ENCODE assay signal across 1 cellular context in genomic region chr1:8663915-8664331, GRCh38.
TF ChIP-seq lines count a peak whose summit lies in the region.

No MANE protein-coding gene starts in this region.

TF ChIP-seq in HepG2, 621 proteins besides CTCF, POLR2A, EP300 and RAD21 (continued from another document and continues in another):
- TF ChIP-seq, protein P1, sequence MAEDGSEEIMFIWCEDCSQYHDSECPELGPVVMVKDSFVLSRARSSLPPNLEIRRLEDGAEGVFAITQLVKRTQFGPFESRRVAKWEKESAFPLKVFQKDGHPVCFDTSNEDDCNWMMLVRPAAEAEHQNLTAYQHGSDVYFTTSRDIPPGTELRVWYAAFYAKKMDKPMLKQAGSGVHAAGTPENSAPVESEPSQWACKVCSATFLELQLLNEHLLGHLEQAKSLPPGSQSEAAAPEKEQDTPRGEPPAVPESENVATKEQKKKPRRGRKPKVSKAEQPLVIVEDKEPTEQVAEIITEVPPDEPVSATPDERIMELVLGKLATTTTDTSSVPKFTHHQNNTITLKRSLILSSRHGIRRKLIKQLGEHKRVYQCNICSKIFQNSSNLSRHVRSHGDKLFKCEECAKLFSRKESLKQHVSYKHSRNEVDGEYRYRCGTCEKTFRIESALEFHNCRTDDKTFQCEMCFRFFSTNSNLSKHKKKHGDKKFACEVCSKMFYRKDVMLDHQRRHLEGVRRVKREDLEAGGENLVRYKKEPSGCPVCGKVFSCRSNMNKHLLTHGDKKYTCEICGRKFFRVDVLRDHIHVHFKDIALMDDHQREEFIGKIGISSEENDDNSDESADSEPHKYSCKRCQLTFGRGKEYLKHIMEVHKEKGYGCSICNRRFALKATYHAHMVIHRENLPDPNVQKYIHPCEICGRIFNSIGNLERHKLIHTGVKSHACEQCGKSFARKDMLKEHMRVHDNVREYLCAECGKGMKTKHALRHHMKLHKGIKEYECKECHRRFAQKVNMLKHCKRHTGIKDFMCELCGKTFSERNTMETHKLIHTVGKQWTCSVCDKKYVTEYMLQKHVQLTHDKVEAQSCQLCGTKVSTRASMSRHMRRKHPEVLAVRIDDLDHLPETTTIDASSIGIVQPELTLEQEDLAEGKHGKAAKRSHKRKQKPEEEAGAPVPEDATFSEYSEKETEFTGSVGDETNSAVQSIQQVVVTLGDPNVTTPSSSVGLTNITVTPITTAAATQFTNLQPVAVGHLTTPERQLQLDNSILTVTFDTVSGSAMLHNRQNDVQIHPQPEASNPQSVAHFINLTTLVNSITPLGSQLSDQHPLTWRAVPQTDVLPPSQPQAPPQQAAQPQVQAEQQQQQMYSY (CRISPR knock-in tag; IDR thresholded peaks at IDR 0.05): peak; percentile 32; the same call in 1 of the 2 replicates
- 0 out of 2 replicates have a peak, but pooled peaks have one; percentile 18 for TF ChIP-seq RXRB (CRISPR knock-in tag; IDR thresholded peaks at IDR 0.05; ENCODE audit: borderline replicate concordance)
- TF ChIP-seq ERF (CRISPR knock-in tag; IDR thresholded peaks at IDR 0.05): peak; percentile 40; the same call in 1 of the 2 replicates
- no peak for TF ChIP-seq HNF1A (IDR thresholded peaks at IDR 0.05; ENCODE audit: low read depth)
- 0 out of 2 replicates have a peak, but pooled peaks have one; percentile 21 for TF ChIP-seq HNF1A (CRISPR knock-in tag; IDR thresholded peaks at IDR 0.05; ENCODE audit: borderline replicate concordance)
- TF ChIP-seq ZNF770 (CRISPR knock-in tag; IDR thresholded peaks at IDR 0.05): 0 out of 2 replicates have a peak, but pooled peaks have one; percentile 38
- peak; percentile 46; the same call in 1 of the 2 replicates for TF ChIP-seq PHF21A (CRISPR knock-in tag; IDR thresholded peaks at IDR 0.05)
- TF ChIP-seq ZNF644 (CRISPR knock-in tag; IDR thresholded peaks at IDR 0.05; ENCODE audit: low read depth): peak; percentile 92
- TF ChIP-seq FOSL2 (CRISPR knock-in tag; IDR thresholded peaks at IDR 0.05): peak; percentile 48; the same call in 1 of the 2 replicates
- no peak; the same call in 1 of the 2 replicates for TF ChIP-seq FOXC1 (CRISPR knock-in tag; IDR thresholded peaks at IDR 0.05; ENCODE audit: borderline replicate concordance)
- TF ChIP-seq BCL6 (CRISPR knock-in tag; IDR thresholded peaks at IDR 0.05): 0 out of 2 replicates have a peak, but pooled peaks have one; percentile 53
- peak; percentile 18; the same call in 1 of the 2 replicates for TF ChIP-seq ZFY (CRISPR knock-in tag; IDR thresholded peaks at IDR 0.05)
- peak; percentile 85; the same call in 1 of the 2 replicates for TF ChIP-seq DPF2 (CRISPR knock-in tag; IDR thresholded peaks at IDR 0.05; ENCODE audit: borderline replicate concordance, low read depth)
- TF ChIP-seq TARDBP (CRISPR knock-in tag; IDR thresholded peaks at IDR 0.05): peak; percentile 20; the same call in 1 of the 2 replicates
- TF ChIP-seq HOXA3 (CRISPR knock-in tag; IDR thresholded peaks at IDR 0.05): peak; percentile 66; the same call in 1 of the 2 replicates
- TF ChIP-seq ZNF337 (CRISPR knock-in tag; IDR thresholded peaks at IDR 0.05; ENCODE audit: borderline replicate concordance, low read depth): no peak
- TF ChIP-seq SP5 (CRISPR knock-in tag; IDR thresholded peaks at IDR 0.05; ENCODE audit: borderline replicate concordance, low read depth): peak; percentile 38; the same call in 1 of the 2 replicates
- TF ChIP-seq ZNF331 (CRISPR knock-in tag; IDR thresholded peaks at IDR 0.05): peak; percentile 64; the same call in 1 of the 2 replicates
- no peak for TF ChIP-seq ZNF33B (CRISPR knock-in tag; IDR thresholded peaks at IDR 0.05)
- no peak; the same call in 1 of the 2 replicates for TF ChIP-seq ZNF230 (CRISPR knock-in tag; IDR thresholded peaks at IDR 0.05)
- no peak for TF ChIP-seq ATF7 (IDR thresholded peaks at IDR 0.05)
- TF ChIP-seq ATF7 (CRISPR knock-in tag; IDR thresholded peaks at IDR 0.05): peak; percentile 62; the same call in 1 of the 2 replicates
- peak; percentile 54; the same call in 1 of the 2 replicates for TF ChIP-seq TRIM24 (CRISPR knock-in tag; IDR thresholded peaks at IDR 0.05)
- TF ChIP-seq POGZ (CRISPR knock-in tag; IDR thresholded peaks at IDR 0.05): peak; percentile 90
- TF ChIP-seq ZNF629 (CRISPR knock-in tag; conservative IDR thresholded peaks at IDR 0.05): 0 out of 2 replicates have a peak, but pooled peaks have one; percentile 68
- TF ChIP-seq ZNF782 (CRISPR knock-in tag; IDR thresholded peaks at IDR 0.05; ENCODE audit: borderline replicate concordance): no peak
- TF ChIP-seq, protein P2, sequence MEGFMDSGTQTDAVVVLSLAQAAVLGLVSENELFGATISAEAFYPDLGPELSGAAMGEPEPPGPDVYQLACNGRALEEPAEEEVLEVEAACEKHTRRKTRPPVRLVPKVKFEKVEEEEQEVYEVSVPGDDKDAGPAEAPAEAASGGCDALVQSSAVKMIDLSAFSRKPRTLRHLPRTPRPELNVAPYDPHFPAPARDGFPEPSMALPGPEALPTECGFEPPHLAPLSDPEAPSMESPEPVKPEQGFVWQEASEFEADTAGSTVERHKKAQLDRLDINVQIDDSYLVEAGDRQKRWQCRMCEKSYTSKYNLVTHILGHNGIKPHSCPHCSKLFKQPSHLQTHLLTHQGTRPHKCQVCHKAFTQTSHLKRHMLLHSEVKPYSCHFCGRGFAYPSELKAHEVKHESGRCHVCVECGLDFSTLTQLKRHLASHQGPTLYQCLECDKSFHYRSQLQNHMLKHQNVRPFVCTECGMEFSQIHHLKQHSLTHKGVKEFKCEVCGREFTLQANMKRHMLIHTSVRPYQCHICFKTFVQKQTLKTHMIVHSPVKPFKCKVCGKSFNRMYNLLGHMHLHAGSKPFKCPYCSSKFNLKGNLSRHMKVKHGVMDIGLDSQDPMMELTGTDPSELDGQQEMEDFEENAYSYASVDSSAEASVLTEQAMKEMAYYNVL (CRISPR knock-in tag; IDR thresholded peaks at IDR 0.05; ENCODE audit: borderline replicate concordance): peak; percentile 77; the same call in 1 of the 2 replicates
- TF ChIP-seq ZMYM4 (CRISPR knock-in tag; IDR thresholded peaks at IDR 0.05): peak; percentile 74
- 0 out of 2 replicates have a peak, but pooled peaks have one; percentile 15 for TF ChIP-seq MIER2 (CRISPR knock-in tag; IDR thresholded peaks at IDR 0.05)
- TF ChIP-seq SOX6 (IDR thresholded peaks at IDR 0.05): no peak
- TF ChIP-seq SOX6 (CRISPR knock-in tag; IDR thresholded peaks at IDR 0.05): peak; percentile 67
- TF ChIP-seq RAD51 (IDR thresholded peaks at IDR 0.05; ENCODE audit: borderline replicate concordance): no peak
- peak; percentile 89 for TF ChIP-seq SALL1 (CRISPR knock-in tag; IDR thresholded peaks at IDR 0.05)
- TF ChIP-seq MAZ (IDR thresholded peaks at IDR 0.05; ENCODE audit: borderline replicate concordance, low read depth, low read length): no peak
- TF ChIP-seq MAZ (CRISPR knock-in tag; IDR thresholded peaks at IDR 0.05; ENCODE audit: low read depth): 0 out of 2 replicates have a peak, but pooled peaks have one; percentile 27
- no peak for TF ChIP-seq IKZF1 (IDR thresholded peaks at IDR 0.05)
- TF ChIP-seq ATF2 (CRISPR knock-in tag; IDR thresholded peaks at IDR 0.05): peak; percentile 65
- no peak for TF ChIP-seq KDM3A (CRISPR knock-in tag; IDR thresholded peaks at IDR 0.05; ENCODE audit: low read depth)
- TF ChIP-seq IKZF5 (CRISPR knock-in tag; IDR thresholded peaks at IDR 0.05): no peak
- no peak for TF ChIP-seq ZNF207 (IDR thresholded peaks at IDR 0.05; ENCODE audit: borderline replicate concordance)
- TF ChIP-seq PRMT3 (CRISPR knock-in tag; IDR thresholded peaks at IDR 0.05; ENCODE audit: borderline replicate concordance, low read depth): no peak
- TF ChIP-seq AHR (CRISPR knock-in tag; IDR thresholded peaks at IDR 0.05): no peak
- no peak for TF ChIP-seq ZBTB4 (CRISPR knock-in tag; IDR thresholded peaks at IDR 0.05; ENCODE audit: borderline replicate concordance)
